ENCODE assay signal across 38 cellular contexts in the genomic region with DNA sequence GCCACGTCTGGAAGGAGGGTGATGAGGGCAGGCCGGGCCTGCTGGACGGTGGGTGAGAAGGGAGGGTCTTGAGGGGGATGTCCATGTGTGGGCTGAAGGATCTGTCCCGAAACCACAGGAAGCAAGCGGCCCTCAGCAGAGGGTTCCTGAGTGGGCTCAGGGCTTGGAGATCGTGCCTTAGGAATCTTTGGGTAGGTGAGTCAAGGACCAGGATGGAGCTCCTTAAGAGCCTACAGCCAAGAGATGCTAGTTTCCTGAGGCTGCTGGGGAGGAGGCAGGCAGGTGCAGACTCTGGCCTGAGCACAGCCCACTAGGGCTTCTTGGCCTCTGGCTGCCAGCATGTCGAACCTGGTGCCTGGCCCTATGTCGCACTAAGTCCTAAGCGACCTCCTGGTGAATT. TPM values are rescaled to one million over a fixed set of nuclear protein-coding genes. Genes with fewer than 3 reads are reported as not detected.
"Had no signal": no experiment of that assay in that cellular context is flagged by ENCODE, and none has a peak within 500 bp of the region (broad histone marks: within the 10 kb centered on the region; RNA-seq: fewer than 3 reads in every experiment).

No MANE protein-coding gene starts in this region.

- H3K79me2 ChIP-seq: hepatocyte had no signal

- H3K4me1 ChIP-seq: body of pancreas, breast epithelium, colonic mucosa, heart right ventricle had no signal

- H3K4me3 ChIP-seq: adrenal gland, body of pancreas, breast epithelium, cardiac muscle cell, colonic mucosa, esophagus squamous epithelium, gastroesophageal sphincter, heart right ventricle, hepatocyte had no signal

- DNase-seq: activated CD4-positive, alpha-beta memory T cell treated with anti-CD3 and anti-CD28 coated beads for 36 hours; activated CD4-positive, alpha-beta T cell treated with anti-CD3 and anti-CD28 coated beads for 36 hours; activated CD4-positive, alpha-beta T cell treated with anti-CD3 and anti-CD28 coated beads, Interleukin-2, amount 10 ng/mL, durations not matched to agents 24 days and 14 days; activated CD4-positive, CD25-positive, alpha-beta regulatory T cell; activated CD4-positive, CD25-positive, alpha-beta regulatory T cell treated with anti-CD3 and anti-CD28 coated beads, Interleukin-2, amount 50 U/mL, for 72 hours; activated CD8-positive, alpha-beta memory T cell treated with anti-CD3 and anti-CD28 coated beads, Interleukin-2, amount 10 ng/mL, durations not matched to agents 7 days and 5 days; activated CD8-positive, alpha-beta memory T cell treated with anti-CD3 and anti-CD28 coated beads, Interleukin-2, amount 50 U/mL, for 4 hours; activated CD8-positive, alpha-beta T cell treated with anti-CD3 and anti-CD28 coated beads, Interleukin-2, amount 10 ng/mL, durations not matched to agents 7 days and 5 days; activated effector memory CD4-positive, alpha-beta T cell treated with anti-CD3 and anti-CD28 coated beads, Interleukin-2, amount 50 U/mL, for 16 hours; activated naive CD4-positive, alpha-beta T cell treated with anti-CD3 and anti-CD28 coated beads for 36 hours; activated naive CD8-positive, alpha-beta T cell treated with anti-CD3 and anti-CD28 coated beads for 36 hours; activated naive CD8-positive, alpha-beta T cell treated with anti-CD3 and anti-CD28 coated beads, Interleukin-2, amount 50 U/mL, for 24 hours; activated T-cell treated with anti-CD3 and anti-CD28 coated beads, Interleukin-2, amount 50 U/mL, for 1 hour; activated T-cell treated with anti-CD3 and anti-CD28 coated beads, Interleukin-2, amount 50 U/mL, for 48 hours; adrenal gland; amygdala; aorta; body of pancreas; central memory CD4-positive, alpha-beta T cell; cerebellar nuclear complex; colonic mucosa; effector CD8-positive, alpha-beta T cell; esophagus squamous epithelium; foreskin melanocyte; heart right ventricle; T1000 had no signal

- H3K27ac ChIP-seq: adrenal gland, body of pancreas, breast epithelium, cardiac muscle cell, colonic mucosa, epithelial cell of prostate, esophagus squamous epithelium, gastroesophageal sphincter, heart right ventricle, hepatocyte had no signal

- ATAC-seq: activated CD4-positive, alpha-beta T cell treated with anti-CD3 and anti-CD28 coated beads for 36 hours; activated CD8-positive, alpha-beta memory T cell treated with anti-CD3 and anti-CD28 coated beads, Interleukin-2, amount 10 ng/mL, durations not matched to agents 7 days and 5 days; activated CD8-positive, alpha-beta T cell treated with anti-CD3 and anti-CD28 coated beads, Interleukin-2, amount 10 ng/mL, durations not matched to agents 7 days and 5 days; activated naive CD8-positive, alpha-beta T cell treated with anti-CD3 and anti-CD28 coated beads, Interleukin-2, amount 50 U/mL, for 24 hours; body of pancreas; gastroesophageal sphincter; heart right ventricle had no signal

- H3K4me2 ChIP-seq: hepatocyte had no signal

- H3K36me3 ChIP-seq: adrenal gland, breast epithelium, cardiac muscle cell, colonic mucosa, esophagus squamous epithelium, gastroesophageal sphincter, heart right ventricle had no signal

- H3K27me3 ChIP-seq: adrenal gland, body of pancreas, breast epithelium, cardiac muscle cell, colonic mucosa, esophagus squamous epithelium, gastroesophageal sphincter, heart right ventricle, hepatocyte had no signal

- H3K9me3 ChIP-seq: adrenal gland, body of pancreas, breast epithelium, colonic mucosa, esophagus squamous epithelium, gastroesophageal sphincter, heart right ventricle had no signal

- H2AFZ ChIP-seq: hepatocyte had no signal

- FAIRE-seq: endometrium, endothelial cell of umbilical vein had no signal

RNA-seq across cellular contexts. Expression of gene RSPH14, which starts 52.2 kb away (rescaled TPM):
- total RNA-seq: activated CD4-positive, alpha-beta T cell treated with anti-CD3 and anti-CD28 coated beads, Interleukin-2, amount 10 ng/mL, durations not matched to agents 24 days and 14 days; activated CD8-positive, alpha-beta memory T cell treated with anti-CD3 and anti-CD28 coated beads for 36 hours; activated CD8-positive, alpha-beta memory T cell treated with anti-CD3 and anti-CD28 coated beads, Interleukin-2, amount 10 ng/mL, durations not matched to agents 7 days and 5 days; activated T-helper 1 cell treated with anti-CD3 and anti-CD28 coated beads, Interleukin-12 subunit alpha, Interleukin-12 subunit beta, Interleukin-2, Interleukin-4 antibody, amounts not matched to agents 30 ng/mL and 10 ng/mL and 1 ng/mL, durations not matched to agents 14 hours and 24 hours and 36 hours; activated T-helper 2 cell treated with anti-CD3 and anti-CD28 coated beads, Interferon-gamma antibody, Interleukin-2, Interleukin-4, amounts not matched to agents 10 μg/mL and 5 μg/mL and 100 μg/mL, durations not matched to agents 14 hours and 24 hours and 36 hours; endothelial cell of umbilical vein; esophagus squamous epithelium; glomerular endothelial cell; hepatocyte had no signal
- polyA plus RNA-seq: aorta, endothelial cell of umbilical vein, fibroblast of lung had no signal

RNA-seq across cellular contexts. Expression of gene RAB36, which starts 55.6 kb away (rescaled TPM):
- total RNA-seq: activated CD4-positive, alpha-beta T cell treated with anti-CD3 and anti-CD28 coated beads, Interleukin-2, amount 10 ng/mL, durations not matched to agents 24 days and 14 days; activated naive CD4-positive, alpha-beta T cell treated with anti-CD3 and anti-CD28 coated beads for 36 hours; activated T-helper 2 cell treated with anti-CD3 and anti-CD28 coated beads, Interferon-gamma antibody, Interleukin-2, Interleukin-4, amounts not matched to agents 10 μg/mL and 5 μg/mL and 100 μg/mL, durations not matched to agents 14 hours and 24 hours and 36 hours had no signal
